ENCODE assay signal across 8 cellular contexts in genomic region chr20:49938173-49939163, GRCh38. TPM values are rescaled to one million over a fixed set of nuclear protein-coding genes. Genes with fewer than 3 reads are reported as not detected.
A peak's percentile ranks its signal among the peaks of the same experiment; 100 is the strongest.
DNase-seq lines count a peak whose midpoint lies in the region; ATAC-seq, FAIRE-seq and TF ChIP-seq lines count a peak whose summit lies in the region.

No MANE protein-coding gene starts in this region.

- ATAC-seq in A549 (no peak), IMR-90 (ENCODE audit: low read depth) (peak; percentile 25), HG03342 (IDR thresholded peaks at IDR 0.05; ENCODE audit: unreplicated experiment) (no peak), HG03025 (IDR thresholded peaks at IDR 0.05; ENCODE audit: low FRiP score, unreplicated experiment) (no peak)

- DNase-seq in A549 (ENCODE audit: low read depth in 1 of 2, low spot score in 1 of 2) (no peak), IMR-90 (peak; percentile 82), brain microvascular endothelial cell (peak; percentile 82), mesendoderm (no peak), HK-2 (ENCODE audit: unreplicated experiment) (no peak)
- no peak for DNase-seq in activated CD4-positive, alpha-beta T cell treated with anti-CD3 and anti-CD28 coated beads, Interleukin-2, amount 50 U/mL, for 1 hour

- H2BK120ac ChIP-seq in IMR-90 (ENCODE audit: low read depth, low read length), result no peak overlapping the region
- no peak overlapping the region for H2BK120ac ChIP-seq in mesendoderm (ENCODE audit: low read depth, low read length)

- H3K14ac ChIP-seq in IMR-90 (replicated peaks; ENCODE audit: low read depth, low read length), result peak overlapping the region; percentile 80

- peak overlapping the region; percentile 88 for H3K23ac ChIP-seq in IMR-90 (ENCODE audit: low read depth, low read length)
- H3K23ac ChIP-seq in mesendoderm (ENCODE audit: low read length), result no peak overlapping the region

- H3K4me3 ChIP-seq in A549 (no peak overlapping the region), IMR-90 (ENCODE audit: insufficient read depth, low read depth, low read length) (peak overlapping the region; percentile 14), brain microvascular endothelial cell (ENCODE audit: low read depth, low read length) (no peak overlapping the region), mesendoderm (ENCODE audit: low read length) (no peak overlapping the region)

- H4K8ac ChIP-seq in IMR-90 (ENCODE audit: low read depth in 2 of 2, low read length in 2 of 2) (peak overlapping the region in 1 of 2 experiments; percentile 16; a peak in 1 of 4 replicates), mesendoderm (ENCODE audit: low read depth, low read length) (no peak overlapping the region)

- H3K9ac ChIP-seq in IMR-90 (ENCODE audit: low read depth, low read length), result peak overlapping the region; percentile 68; the same call in 1 of the 2 replicates
- H3K9ac ChIP-seq in mesendoderm (ENCODE audit: low read length), result peak overlapping the region; percentile 2

- H3K36me3 ChIP-seq in IMR-90 (ENCODE audit: control insufficient read depth, insufficient read depth, low read length) (peaks cover 20% of the 10 kb centered on the region), brain microvascular endothelial cell (replicated peaks) (peaks cover 9% of the 10 kb centered on the region), mesendoderm (ENCODE audit: control insufficient read depth, insufficient read depth, low read length) (peaks cover 2% of the 10 kb centered on the region)

- peak overlapping the region; percentile 76; the same call in 1 of the 2 replicates for H2AK5ac ChIP-seq in IMR-90 (ENCODE audit: low read depth, low read length)
- H2AK5ac ChIP-seq in mesendoderm (ENCODE audit: low read length), result no peak overlapping the region

- peaks cover 4 to 60% of the 10 kb centered on the region in 2 experiments; a peak in 3 of 4 replicates for H3K79me1 ChIP-seq in IMR-90 (ENCODE audit: low read depth in 1 of 2, low read length in 2 of 2)
- peaks cover 20% of the 10 kb centered on the region for H3K79me1 ChIP-seq in mesendoderm (ENCODE audit: low read length)

- dilution Hi-C loops in IMR-90 (cut with HindIII; ENCODE audit: low sequenced_read_pairs, unreplicated experiment), result no loop called here

- H3K4ac ChIP-seq in IMR-90 (ENCODE audit: low read depth, low read length) (peak overlapping the region; percentile 44), mesendoderm (ENCODE audit: low read depth, low read length) (no peak overlapping the region)

- H4K91ac ChIP-seq in IMR-90 (ENCODE audit: insufficient read depth, low read depth, low read length), result peak overlapping the region; percentile 61

- CTCF ChIA-PET in A549 (lab: Yijun Ruan, JAX) (interaction anchor here (0.6 to 2.4 kb wide), 6 partner anchors 8 to 516 kb away, joined by 3 to 9 read pairs (median 6); no protein-coding TSS in a partner anchor), IMR-90 (lab: Yijun Ruan, JAX) (no interaction called here)

- peak overlapping the region; percentile 31 for H2BK5ac ChIP-seq in IMR-90 (ENCODE audit: low read depth, low read length, poor library complexity, severe bottlenecking)
- H2BK5ac ChIP-seq in mesendoderm (ENCODE audit: low read length), result no peak overlapping the region

- FAIRE-seq in A549 (lab: Jason Lieb, UNC), result no peak

- peak overlapping the region; percentile 18 for H2AK9ac ChIP-seq in IMR-90 (replicated peaks; ENCODE audit: low read depth, low read length, poor library complexity)

- H3K27me3 ChIP-seq in IMR-90 (ENCODE audit: control insufficient read depth, insufficient read depth, low read length), result no peaks in the 10 kb centered on the region
- H3K27me3 ChIP-seq in brain microvascular endothelial cell (replicated peaks), result no peaks in the 10 kb centered on the region
- H3K27me3 ChIP-seq in mesendoderm (ENCODE audit: insufficient read depth, low read length, poor library complexity), result no peaks in the 10 kb centered on the region

- 0 out of 2 replicates have a peak overlapping the region, but pooled peaks have one; percentile 7 for H3K18ac ChIP-seq in IMR-90 (ENCODE audit: low read depth, low read length)
- no peak overlapping the region for H3K18ac ChIP-seq in mesendoderm (ENCODE audit: low read length)

- H4K5ac ChIP-seq in IMR-90 (ENCODE audit: low read depth, low read length), result peak overlapping the region; percentile 17; the same call in 1 of the 2 replicates
- H4K5ac ChIP-seq in mesendoderm (ENCODE audit: low read length), result no peak overlapping the region

- TF ChIP-seq RAD21 in A549 (conservative IDR thresholded peaks at IDR 0.05 in 1 of 2, IDR thresholded peaks at IDR 0.05 in 1 of 2), result no peak
- TF ChIP-seq RAD21 in IMR-90 (IDR thresholded peaks at IDR 0.05; ENCODE audit: low read length), result no peak

- 79% methylated on average over 12 of the region's 12 CpGs for WGBS in A549 (ENCODE audit: missing lambda C conversion rate)
- WGBS in IMR-90 (ENCODE audit: extremely low coverage in 2 of 2, insufficient read length in 1 of 2), 2 experiments, result 65% methylated on average over 6 of the region's 12 CpGs; no CpG with 5 or more reads in 1 of the 2 experiments
- WGBS in mesendoderm (ENCODE audit: extremely low coverage, insufficient coverage, low lambda C conversion rate), result no CpG with 5 or more reads among the region's 12 CpGs

- H2BK15ac ChIP-seq in IMR-90 (ENCODE audit: low read depth, low read length) (peak overlapping the region; percentile 32; the same call in 1 of the 3 replicates), mesendoderm (replicated peaks; ENCODE audit: low read depth) (no peak overlapping the region)

- in situ Hi-C loops in IMR-90 (cut with MboI; ENCODE audit: low sequenced_read_pairs) (no loop called here), brain microvascular endothelial cell (cut with HindIII; ENCODE audit: low pct_ligation_motif_present, low sequenced_read_pairs) (no loop called here)

- H3K56ac ChIP-seq in IMR-90 (ENCODE audit: extremely low read depth, insufficient read depth, low read length), result peak overlapping the region; percentile 41; the same call in 1 of the 2 replicates
- H3K56ac ChIP-seq in mesendoderm (ENCODE audit: low read length), result peak overlapping the region; percentile 38

- H3K79me2 ChIP-seq in mesendoderm (ENCODE audit: control insufficient read depth, insufficient read depth, low read length), result peaks cover 59% of the 10 kb centered on the region

- H4K20me1 ChIP-seq in IMR-90 (ENCODE audit: insufficient read depth, low read length), result peaks cover 45% of the 10 kb centered on the region

- TF ChIP-seq CTCF in A549 (IDR thresholded peaks at IDR 0.05) (no peak), IMR-90 (conservative IDR thresholded peaks at IDR 0.05; ENCODE audit: low read depth, low read length) (no peak), brain microvascular endothelial cell (IDR thresholded peaks at IDR 0.05; ENCODE audit: low read depth, low read length, missing control alignments) (no peak)

- peak overlapping the region in 1 of 2 experiments; percentile 95; a peak in 3 of 6 replicates for H3K27ac ChIP-seq in A549
- peak overlapping the region; percentile 37 for H3K27ac ChIP-seq in IMR-90 (ENCODE audit: insufficient read depth, low read length)
- H3K27ac ChIP-seq in brain microvascular endothelial cell, result peak overlapping the region; percentile 14
- no peak overlapping the region for H3K27ac ChIP-seq in mesendoderm (ENCODE audit: low read depth, low read length)

- H3K9me3 ChIP-seq in A549 (no peaks in the 10 kb centered on the region), IMR-90 (ENCODE audit: control insufficient read depth, insufficient read depth, low read length) (no peaks in the 10 kb centered on the region)

- peak overlapping the region; percentile 95 for H3K4me2 ChIP-seq in A549
- H3K4me2 ChIP-seq in IMR-90 (ENCODE audit: low read depth, low read length), result peak overlapping the region; percentile 93
- no peak overlapping the region for H3K4me2 ChIP-seq in mesendoderm (ENCODE audit: low read length)

- H3K4me1 ChIP-seq in A549, result peaks cover 30% of the 10 kb centered on the region
- H3K4me1 ChIP-seq in IMR-90 (ENCODE audit: control insufficient read depth, insufficient read depth, low read length), result peaks cover 13% of the 10 kb centered on the region
- peaks cover 11% of the 10 kb centered on the region for H3K4me1 ChIP-seq in mesendoderm (ENCODE audit: control insufficient read depth, low read depth, low read length)

- H2AFZ ChIP-seq in IMR-90 (replicated peaks; ENCODE audit: low read length, poor library complexity), result no peak overlapping the region

- 0 out of 2 replicates have a peak overlapping the region, but pooled peaks have one; percentile 16 for H2BK20ac ChIP-seq in IMR-90 (ENCODE audit: low read depth, low read length)

- TF ChIP-seq POLR2A in A549 (IDR thresholded peaks at IDR 0.05; ENCODE audit: low read length) (no peak), IMR-90 (IDR thresholded peaks at IDR 0.05; ENCODE audit: low read depth, low read length) (no peak)

- BruUV-seq in IMR-90 (replicated peaks; lab: Mats Ljungman, UMichigan), result no TSS peak

- POLR2A ChIA-PET in A549 (lab: Yijun Ruan, JAX) (no interaction called here), IMR-90 (lab: Charles Lee; ENCODE audit: unreplicated experiment) (no interaction called here)

- intact Hi-C loops in IMR-90 (cut with micrococcal nuclease), result no loop called here

- TF ChIP-seq EP300 in A549 (IDR thresholded peaks at IDR 0.05), result no peak

- peaks cover 23% of the 10 kb centered on the region for H3K9me1 ChIP-seq in IMR-90 (ENCODE audit: insufficient read depth, low read length)

RNA-seq across cellular contexts. Expression of gene RNF114, which starts 2.3 kb away (rescaled TPM):
- polyA plus RNA-seq in A549 (2011; rRNA removed) (44.8 and 67.8 TPM in 2 replicates), A549 (2017; fragmentation: RNase III; extraction: RNeasy Plus Mini Kit Qiagen cat#74134 plus additional on column Dnase treatment) (43.1 to 47.0 TPM (median 44.0 TPM) in 3 replicates), IMR-90 (2012; rRNA removed) (55.0 and 62.3 TPM in 2 replicates)
- polyA plus RNA-seq in A549 (2012; cell fraction: cytosol; rRNA removed), result 68.9 and 80.2 TPM in 2 replicates
- 101 and 123 TPM in 2 replicates for polyA plus RNA-seq in A549 (2012; cell fraction: nucleus; rRNA removed)
- polyA minus RNA-seq in A549 (2011; rRNA and poly(A)+ RNA removed), result 42.6 and 51.8 TPM in 2 replicates
- 44.6 and 49.7 TPM in 2 replicates for total RNA-seq in IMR-90 (2012; rRNA removed)
- 122 and 166 TPM in 2 replicates for polyA plus RNA-seq in IMR-90 (2012; cell fraction: cytosol; rRNA removed)
- 88.0 and 111 TPM in 2 replicates for polyA plus RNA-seq in IMR-90 (2012; cell fraction: nucleus; rRNA removed; ENCODE audit: low replicate concordance)
- polyA plus RNA-seq in mesendoderm (2013, experiment 1 of 2), result 60.4 TPM
- 60.4 TPM for polyA plus RNA-seq in mesendoderm (2013, experiment 2 of 2)

RNA-seq across cellular contexts. Expression of gene SPATA2, which starts 23.1 kb away (rescaled TPM):
- 4.9 and 5.1 TPM in 2 replicates for polyA plus RNA-seq in A549 (2011; rRNA removed)
- 6.2 and 8.5 TPM in 2 replicates for polyA plus RNA-seq in A549 (2012; cell fraction: cytosol; rRNA removed)
- polyA plus RNA-seq in A549 (2012; cell fraction: nucleus; rRNA removed), result 11.2 and 14.5 TPM in 2 replicates
- polyA plus RNA-seq in A549 (2017; fragmentation: RNase III; extraction: RNeasy Plus Mini Kit Qiagen cat#74134 plus additional on column Dnase treatment), result 4.7 to 5.1 TPM (median 4.7 TPM) in 3 replicates
- 6.7 and 8.6 TPM in 2 replicates for polyA minus RNA-seq in A549 (2011; rRNA and poly(A)+ RNA removed)
- 1.3 and 1.4 TPM in 2 replicates for total RNA-seq in IMR-90 (2012; rRNA removed)
- 4.4 and 4.5 TPM in 2 replicates for polyA plus RNA-seq in IMR-90 (2012; rRNA removed)
- polyA plus RNA-seq in IMR-90 (2012; cell fraction: cytosol; rRNA removed), result 3.5 and 5.8 TPM in 2 replicates
- polyA plus RNA-seq in IMR-90 (2012; cell fraction: nucleus; rRNA removed; ENCODE audit: low replicate concordance), result 5.9 and 9.4 TPM in 2 replicates
- 10.0 TPM for polyA plus RNA-seq in mesendoderm (2013, experiment 1 of 2)
- polyA plus RNA-seq in mesendoderm (2013, experiment 2 of 2), result 9.6 TPM

RNA-seq across cellular contexts. Expression of gene SNAI1, which starts 44.3 kb away (rescaled TPM):
- polyA plus RNA-seq in A549 (2011; rRNA removed) (7.0 and 7.2 TPM in 2 replicates), A549 (2017; fragmentation: RNase III; extraction: RNeasy Plus Mini Kit Qiagen cat#74134 plus additional on column Dnase treatment) (8.0 to 11.1 TPM (median 10.7 TPM) in 3 replicates), IMR-90 (2012; rRNA removed) (13.7 and 14.9 TPM in 2 replicates)
- polyA plus RNA-seq in A549 (2012; cell fraction: cytosol; rRNA removed), result 14.0 and 21.4 TPM in 2 replicates
- polyA plus RNA-seq in A549 (2012; cell fraction: nucleus; rRNA removed), result 22.7 and 28.4 TPM in 2 replicates
- 3.8 and 6.0 TPM in 2 replicates for polyA minus RNA-seq in A549 (2011; rRNA and poly(A)+ RNA removed)
- total RNA-seq in IMR-90 (2012; rRNA removed), result 0.54 and 0.83 TPM in 2 replicates
- polyA plus RNA-seq in IMR-90 (2012; cell fraction: cytosol; rRNA removed), result 10.8 and 34.1 TPM in 2 replicates
- 54.0 and 64.7 TPM in 2 replicates for polyA plus RNA-seq in IMR-90 (2012; cell fraction: nucleus; rRNA removed; ENCODE audit: low replicate concordance)
- polyA plus RNA-seq in mesendoderm (2013, experiment 1 of 2), result 23.6 TPM
- polyA plus RNA-seq in mesendoderm (2013, experiment 2 of 2), result 20.7 TPM

Comparison
In these comparisons a context has a peak if more than half of its experiments do, and no peak if none do; other contexts are left out.
1. DNase-seq: peak in IMR-90 (single experiment) and brain microvascular endothelial cell (single experiment); none in A549 (0 of 2), mesendoderm (single experiment), HK-2 (single experiment) and activated CD4-positive, alpha-beta T cell treated with anti-CD3 and anti-CD28 coated beads, Interleukin-2, amount 50 U/mL, for 1 hour (single experiment).